19 cellular contexts compared by ENCODE assay signal in genomic region chr11:27347361-27347760, GRCh38.
"Had no signal": no experiment of that assay in that cellular context is flagged by ENCODE, and none has a peak within 500 bp of the region (broad histone marks: within the 10 kb centered on the region; RNA-seq: fewer than 3 reads in every experiment).

No MANE protein-coding gene starts in this region.

- H3K36me3 ChIP-seq: prostate gland, right atrium auricular region, suprapubic skin, transverse colon, vagina had no signal

- ATAC-seq: activated CD8-positive, alpha-beta memory T cell treated with anti-CD3 and anti-CD28 coated beads, Interleukin-2, amount 10 ng/mL, durations not matched to agents 7 days and 5 days; activated T-helper 17 cell treated with anti-CD3 and anti-CD28 coated beads, Interleukin-2, amount 50 U/mL, for 72 hours; natural killer cell treated with Interleukin-12 subunit alpha and Interleukin-12 subunit beta and Interleukin-15 and Interleukin-18, amount 100 ng/mL, for 72 hours; T-helper 17 cell had no signal

- H3K27me3 ChIP-seq: right atrium auricular region, suprapubic skin, transverse colon, vagina had no signal

- H3K27ac ChIP-seq: epithelial cell of prostate, prostate gland, right atrium auricular region, suprapubic skin, vagina had no signal

- H3K4me3 ChIP-seq: lung, prostate gland, right atrium auricular region, suprapubic skin, transverse colon, vagina had no signal

- DNase-seq: activated CD4-positive, alpha-beta memory T cell treated with anti-CD3 and anti-CD28 coated beads, Interleukin-2, amount 10 ng/mL, durations not matched to agents 7 days and 5 days; activated CD4-positive, alpha-beta T cell treated with anti-CD3 and anti-CD28 coated beads for 4 hours; activated CD8-positive, alpha-beta memory T cell treated with anti-CD3 and anti-CD28 coated beads, Interleukin-2, amount 10 ng/mL, durations not matched to agents 7 days and 5 days; activated naive CD4-positive, alpha-beta T cell treated with Interleukin-2 at 50 U/mL for 16 hours; activated naive CD8-positive, alpha-beta T cell treated with anti-CD3 and anti-CD28 coated beads, Interleukin-2, amount 10 ng/mL, durations not matched to agents 7 days and 5 days; amygdala; foreskin fibroblast; occipital lobe; stimulated activated CD4-positive, alpha-beta T cell treated with anti-CD3 and anti-CD28 coated beads, Interleukin-2, amount 100 ng/mL, for 24 hours; T-helper 17 cell; transverse colon had no signal

- H3K4me1 ChIP-seq: prostate gland, vagina had no signal

- H3K9me3 ChIP-seq: prostate gland, right atrium auricular region, suprapubic skin, transverse colon, vagina had no signal
